ENCODE assay signal across 14 cellular contexts in the genomic region with DNA sequence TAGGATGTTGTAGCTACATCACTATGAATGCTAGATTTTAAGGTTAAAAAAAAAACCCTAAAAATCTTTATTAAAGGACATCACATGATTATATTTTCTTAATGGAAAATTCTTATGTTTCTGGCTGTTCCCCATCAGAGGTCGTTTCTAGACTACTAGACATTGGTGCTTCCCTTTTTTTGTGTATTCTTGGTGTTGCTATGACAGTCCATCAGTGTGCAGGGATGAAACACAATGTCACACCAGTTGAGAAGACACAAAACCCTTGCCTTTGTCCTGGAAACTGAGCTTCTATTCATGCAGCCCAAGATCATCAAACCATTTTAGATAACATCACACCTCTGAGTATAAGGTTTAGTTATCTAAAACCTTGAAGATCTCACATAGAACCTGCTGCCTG.
"Had no signal": no experiment of that assay in that cellular context is flagged by ENCODE, and none has a peak within 500 bp of the region (broad histone marks: within the 10 kb centered on the region; RNA-seq: fewer than 3 reads in every experiment).

No MANE protein-coding gene starts in this region.

- DNase-seq: activated CD4-positive, alpha-beta T cell treated with anti-CD3 and anti-CD28 coated beads, Interleukin-2, amount 50 U/mL, for 48 hours; activated CD8-positive, alpha-beta memory T cell treated with anti-CD3 and anti-CD28 coated beads, Interleukin-2, amount 10 ng/mL, durations not matched to agents 7 days and 5 days; activated naive CD4-positive, alpha-beta T cell treated with anti-CD3 and anti-CD28 coated beads for 36 hours; activated T-cell treated with anti-CD3 and anti-CD28 coated beads, Interleukin-2, amount 50 U/mL, for 1 hour; dermis blood vessel endothelial cell; gastrocnemius medialis; heart left ventricle; immature natural killer cell; mesendoderm; nucleus accumbens; posterior cingulate gyrus; stimulated activated CD4-positive, alpha-beta T cell treated with anti-CD3 and anti-CD28 coated beads, Interleukin-15, amount 100 ng/mL, for 24 hours; stimulated activated CD4-positive, alpha-beta T cell treated with anti-CD3 and anti-CD28 coated beads, Interleukin-4, amount 100 ng/mL, for 1 hour had no signal

- H3K27ac Mint-ChIP-seq: activated CD8-positive, alpha-beta memory T cell treated with anti-CD3 and anti-CD28 coated beads, Interleukin-2, amount 10 ng/mL, durations not matched to agents 7 days and 5 days; activated naive CD4-positive, alpha-beta T cell treated with anti-CD3 and anti-CD28 coated beads for 36 hours; immature natural killer cell; nephron had no signal

- ATAC-seq: activated CD8-positive, alpha-beta memory T cell treated with anti-CD3 and anti-CD28 coated beads, Interleukin-2, amount 10 ng/mL, durations not matched to agents 7 days and 5 days; gastrocnemius medialis; heart left ventricle had no signal

- H3K4me3 Mint-ChIP-seq: activated CD8-positive, alpha-beta memory T cell treated with anti-CD3 and anti-CD28 coated beads, Interleukin-2, amount 10 ng/mL, durations not matched to agents 7 days and 5 days; activated naive CD4-positive, alpha-beta T cell treated with anti-CD3 and anti-CD28 coated beads for 36 hours; immature natural killer cell; nephron had no signal

- H3K9me3 Mint-ChIP-seq: activated naive CD4-positive, alpha-beta T cell treated with anti-CD3 and anti-CD28 coated beads for 36 hours had no signal

- H3K36me3 Mint-ChIP-seq: activated CD8-positive, alpha-beta memory T cell treated with anti-CD3 and anti-CD28 coated beads, Interleukin-2, amount 10 ng/mL, durations not matched to agents 7 days and 5 days; immature natural killer cell had no signal
